In genomic region chr18:22136395-22136794, GRCh38 we compare ENCODE assay signal across 20 cellular contexts. TPM values are rescaled to one million over a fixed set of nuclear protein-coding genes. Genes with fewer than 3 reads are reported as not detected.
DNase-seq lines count a peak whose midpoint lies in the region; ATAC-seq and TF ChIP-seq lines count a peak whose summit lies in the region.
"Had no signal": no experiment of that assay in that cellular context is flagged by ENCODE, and none has a peak within 500 bp of the region (broad histone marks: within the 10 kb centered on the region; RNA-seq: fewer than 3 reads in every experiment).

No MANE protein-coding gene starts in this region.

- no peak overlapping the region for H3K27ac Mint-ChIP-seq in Calu3 (ENCODE audit: unreplicated experiment)
- H3K27ac Mint-ChIP-seq: activated T-helper 1 cell treated with anti-CD3 and anti-CD28 coated beads, Interleukin-12 subunit alpha, Interleukin-12 subunit beta, Interleukin-2, Interleukin-4 antibody, amounts not matched to agents 30 ng/mL and 10 ng/mL and 1 ng/mL, durations not matched to agents 14 hours and 24 hours and 36 hours; CD4-positive, alpha-beta T cell; type B pancreatic cell; WTC11 had no signal

- TF ChIP-seq CTCF in HFF-Myc (IDR thresholded peaks at IDR 0.05; ENCODE audit: low read depth, low read length, missing control alignments) (no peak), Calu3 (IDR thresholded peaks at IDR 0.05; ENCODE audit: unreplicated experiment) (no peak)

- no TSS peak for BruUV-seq in Calu3 (replicated peaks; lab: Mats Ljungman, UMichigan)

- intact Hi-C loops in Calu3 (cut with micrococcal nuclease; ENCODE audit: unreplicated experiment), result no loop called here

- H3K27me3 Mint-ChIP-seq in Calu3 (ENCODE audit: unreplicated experiment), result no peaks in the 10 kb centered on the region
- H3K27me3 Mint-ChIP-seq: CD4-positive, alpha-beta T cell; type B pancreatic cell had no signal

- H3K36me3 Mint-ChIP-seq in Calu3 (ENCODE audit: insufficient read depth, unreplicated experiment), result no peaks in the 10 kb centered on the region
- H3K36me3 Mint-ChIP-seq: type B pancreatic cell, WTC11 had no signal

- CTCF ChIA-PET in Calu3 (lab: Charles Lee), result no interaction called here

- peaks cover 3% of the 10 kb centered on the region for H3K9me3 Mint-ChIP-seq in Calu3 (ENCODE audit: low read depth, unreplicated experiment)
- H3K9me3 Mint-ChIP-seq: CD4-positive, alpha-beta T cell had no signal

- peaks cover 8% of the 10 kb centered on the region for H3K4me1 Mint-ChIP-seq in Calu3 (ENCODE audit: low read depth, unreplicated experiment)
- H3K4me1 Mint-ChIP-seq: WTC11 had no signal

- no peak overlapping the region for H3K4me3 Mint-ChIP-seq in Calu3 (ENCODE audit: low read depth, unreplicated experiment)
- H3K4me3 Mint-ChIP-seq: activated T-helper 1 cell treated with anti-CD3 and anti-CD28 coated beads, Interleukin-12 subunit alpha, Interleukin-12 subunit beta, Interleukin-2, Interleukin-4 antibody, amounts not matched to agents 30 ng/mL and 10 ng/mL and 1 ng/mL, durations not matched to agents 14 hours and 24 hours and 36 hours; CD4-positive, alpha-beta T cell; type B pancreatic cell; WTC11 had no signal

- ATAC-seq in HG02798 (IDR thresholded peaks at IDR 0.05; ENCODE audit: poor library complexity, unreplicated experiment), result no peak
- ATAC-seq: WTC11 had no signal

- peak; percentile 42 for DNase-seq in A172 (ENCODE audit: low spot score)
- DNase-seq in HFF-Myc (ENCODE audit: extremely low read depth, low read depth), result peak; percentile 16
- DNase-seq in amniotic epithelial cell (ENCODE audit: low read depth), result peak; percentile 71
- DNase-seq in glomerular endothelial cell (ENCODE audit: extremely low read depth, low read depth, low spot score), result peak; percentile 12
- no peak for DNase-seq in Calu3
- no peak for DNase-seq in activated CD4-positive, CD25-positive, alpha-beta regulatory T cell (lab: John Stamatoyannopoulos, UW)
- DNase-seq in HUDEP-2 (lab: John Stamatoyannopoulos, UW; ENCODE audit: unreplicated experiment in 76 of 76), result no peak
- DNase-seq: ACHN; CD4-positive, alpha-beta T cell; esophagus squamous epithelium; NCI-H2107; NCI-H69; ovary; RPMI8226; stimulated activated naive CD4-positive, alpha-beta T cell; T-helper 1 cell had no signal

- no peak overlapping the region for H3K4me3 ChIP-seq in HFF-Myc (replicated peaks; ENCODE audit: low read depth, low read length)
- H3K4me3 ChIP-seq: esophagus squamous epithelium, ovary had no signal

RNA-seq across cellular contexts. Expression of gene GATA6, which starts 33.0 kb away (rescaled TPM):
- 3.9 and 4.3 TPM in 2 replicates for total RNA-seq in A172 (2014; rRNA removed; shearing (Covaris generic))
- 7.0 and 18.1 TPM in 2 replicates for total RNA-seq in glomerular endothelial cell
- 54.6 and 58.4 TPM in 2 replicates for total RNA-seq in Calu3 (2022)
- total RNA-seq: activated T-helper 1 cell treated with anti-CD3 and anti-CD28 coated beads, Interleukin-12 subunit alpha, Interleukin-12 subunit beta, Interleukin-2, Interleukin-4 antibody, amounts not matched to agents 30 ng/mL and 10 ng/mL and 1 ng/mL, durations not matched to agents 14 hours and 24 hours and 36 hours had no signal

Comparison
In these comparisons a context has a peak if more than half of its experiments do, and no peak if none do; other contexts are left out.
1. DNase-seq: peak in A172 (single experiment), HFF-Myc (single experiment), amniotic epithelial cell (single experiment) and glomerular endothelial cell (single experiment); none in Calu3 (single experiment), activated CD4-positive, CD25-positive, alpha-beta regulatory T cell (0 of 4) and HUDEP-2 (0 of 76).